8 cellular contexts compared by ENCODE assay signal in the genomic region with DNA sequence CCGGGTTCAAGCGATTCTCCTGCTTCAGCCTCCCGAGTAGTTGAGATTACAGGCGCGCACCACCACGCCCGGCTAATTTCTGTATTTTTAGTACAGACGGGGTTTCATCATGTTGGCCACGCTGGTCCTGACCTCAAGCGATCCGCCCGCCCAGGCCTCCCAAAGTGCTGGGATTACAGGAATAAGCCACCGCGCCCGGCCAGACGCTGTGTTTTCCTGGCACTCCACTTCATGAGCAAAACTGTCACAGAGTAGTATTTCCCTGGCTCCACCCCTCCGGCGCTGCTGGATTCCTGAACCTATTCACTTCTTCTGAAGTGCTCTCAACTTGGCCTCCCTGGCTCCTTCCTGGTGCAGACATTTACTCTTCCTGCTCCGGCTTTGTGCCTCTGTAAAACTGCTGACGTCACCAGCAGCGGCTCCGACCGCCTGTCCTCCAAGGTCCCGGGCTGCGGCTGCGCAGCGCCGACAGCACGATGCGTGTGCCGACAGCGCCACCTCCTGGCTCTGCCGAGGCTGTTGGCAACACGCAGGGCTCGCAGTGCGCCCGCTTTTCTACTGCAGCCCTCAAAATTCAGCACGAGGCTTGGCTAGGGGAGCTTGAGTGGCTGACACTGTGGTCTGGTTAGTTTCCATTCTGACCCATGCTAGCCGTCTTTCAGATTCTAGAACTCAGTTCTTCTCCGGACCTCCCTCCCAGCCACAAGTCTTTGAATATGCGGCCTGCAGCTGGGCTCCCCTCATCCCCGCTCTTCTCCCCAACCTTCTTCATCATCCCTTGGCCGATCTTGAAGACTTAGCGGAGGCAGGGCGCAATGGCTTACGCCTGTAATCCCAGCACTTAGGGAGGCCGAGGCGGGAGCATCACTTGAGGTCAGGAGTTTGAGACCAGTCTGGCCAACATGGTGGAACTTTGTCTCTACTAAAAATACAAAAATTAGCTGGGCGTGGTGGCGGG. TPM values are rescaled to one million over a fixed set of nuclear protein-coding genes. Genes with fewer than 3 reads are reported as not detected.
DNase-seq lines count a peak whose midpoint lies in the region; ATAC-seq and FAIRE-seq lines count a peak whose summit lies in the region.

No MANE protein-coding gene starts in this region.

- peak; percentile 92 for FAIRE-seq in colon (lab: Jason Lieb, UNC)

- ATAC-seq in GM18861 (IDR thresholded peaks at IDR 0.05; ENCODE audit: unreplicated experiment) (peak; percentile 77), HG03460 (IDR thresholded peaks at IDR 0.05; ENCODE audit: unreplicated experiment) (peak; percentile 88), left lobe of liver (peak; percentile 99)

- DNase-seq in 8988T: peak; percentile 71
- peak; percentile 65 to 90 for DNase-seq in NCI-H526 (lab: John Stamatoyannopoulos, UW)
- DNase-seq in activated CD4-positive, alpha-beta T cell treated with anti-CD3 and anti-CD28 coated beads for 48 hours: peak; percentile 95
- DNase-seq in left lobe of liver (ENCODE audit: low spot score): peak; percentile 94
- DNase-seq in stimulated activated CD4-positive, alpha-beta T cell treated with anti-CD3 and anti-CD28 coated beads, Interleukin-1b, Interleukin-23, amount 100 ng/mL, for 4 hours (ENCODE audit: low read depth in 2 of 2): peak; percentile 87 to 92

RNA-seq across cellular contexts. Expression of gene APOL3, which starts 36.6 kb away (rescaled TPM):
- total RNA-seq in left lobe of liver: 26.9 TPM

Comparison
In these comparisons a context has a peak if more than half of its experiments do, and no peak if none do; other contexts are left out.
1. Peak in every context shown above with its lines: DNase-seq and ATAC-seq.